In genomic region chr3:143807987-143808386, GRCh38 we compare ENCODE assay signal across 21 cellular contexts.
"Had no signal": no experiment of that assay in that cellular context is flagged by ENCODE, and none has a peak within 500 bp of the region (broad histone marks: within the 10 kb centered on the region; RNA-seq: fewer than 3 reads in every experiment).

No MANE protein-coding gene starts in this region.

- H3K27me3 Mint-ChIP-seq: memory B cell; naive thymus-derived CD4-positive, alpha-beta T cell; progenitor cell of endocrine pancreas; stimulated activated naive CD8-positive, alpha-beta T cell treated with anti-CD3 and anti-CD28 coated beads, Interleukin-15, amount 100 ng/mL, for 72 hours had no signal

- H3K36me3 ChIP-seq: neural progenitor cell, right lobe of liver, suprapubic skin, transverse colon, vagina had no signal

- H3K9me3 Mint-ChIP-seq: memory B cell; naive thymus-derived CD4-positive, alpha-beta T cell; nephron; neural progenitor cell; stimulated activated naive CD8-positive, alpha-beta T cell treated with anti-CD3 and anti-CD28 coated beads, Interleukin-15, amount 100 ng/mL, for 72 hours had no signal

- H3K36me3 Mint-ChIP-seq: neural progenitor cell had no signal

- H3K9ac ChIP-seq: neural progenitor cell, parathyroid adenoma had no signal

- DNase-seq: cortex of kidney; dorsolateral prefrontal cortex; effector CD4-positive, alpha-beta T cell; hypothalamus; midbrain; naive thymus-derived CD4-positive, alpha-beta T cell; right lobe of liver; small intestine; stimulated activated CD4-positive, alpha-beta T cell treated with anti-CD3 and anti-CD28 coated beads, Interleukin-15, amount 100 ng/mL, for 24 hours; stimulated activated CD4-positive, alpha-beta T cell treated with anti-CD3 and anti-CD28 coated beads, Interleukin-2, amount 100 ng/mL, for 48 hours; stimulated activated naive CD4-positive, alpha-beta T cell; stimulated activated naive CD8-positive, alpha-beta T cell treated with anti-CD3 and anti-CD28 coated beads, Interleukin-15, amount 100 ng/mL, for 72 hours; transverse colon had no signal

- H3K4me2 ChIP-seq: neural progenitor cell had no signal

- H2AFZ ChIP-seq: neural progenitor cell, parathyroid adenoma had no signal

- ATAC-seq: naive thymus-derived CD4-positive, alpha-beta T cell; right lobe of liver; stimulated activated naive CD8-positive, alpha-beta T cell treated with anti-CD3 and anti-CD28 coated beads, Interleukin-15, amount 100 ng/mL, for 72 hours had no signal

- H3K4me3 ChIP-seq: dorsolateral prefrontal cortex, lung, neural progenitor cell, right lobe of liver, suprapubic skin, transverse colon, vagina had no signal

- H3K4me3 Mint-ChIP-seq: memory B cell; naive thymus-derived CD4-positive, alpha-beta T cell; nephron; neural progenitor cell; stimulated activated naive CD8-positive, alpha-beta T cell treated with anti-CD3 and anti-CD28 coated beads, Interleukin-15, amount 100 ng/mL, for 72 hours had no signal

- H3K9me3 ChIP-seq: right lobe of liver, suprapubic skin, transverse colon, vagina had no signal

- H3K27me3 ChIP-seq: dorsolateral prefrontal cortex, neural progenitor cell, right lobe of liver, suprapubic skin, transverse colon, vagina had no signal

- H3K27ac Mint-ChIP-seq: memory B cell; nephron; neural progenitor cell; progenitor cell of endocrine pancreas; stimulated activated naive CD8-positive, alpha-beta T cell treated with anti-CD3 and anti-CD28 coated beads, Interleukin-15, amount 100 ng/mL, for 72 hours had no signal

- H3K27ac ChIP-seq: neural progenitor cell, parathyroid adenoma, right lobe of liver, suprapubic skin, vagina had no signal

- H3K4me1 ChIP-seq: neural progenitor cell, parathyroid adenoma, right lobe of liver had no signal
